ENCODE assay signal across 1 cellular context in genomic region chr15:73437541-73438109, GRCh38.
TF ChIP-seq lines count a peak whose summit lies in the region.

No MANE protein-coding gene starts in this region.

TF ChIP-seq in GM23338, 12 proteins besides CTCF, POLR2A, EP300 and RAD21 (continued from another document):
- no peak for TF ChIP-seq ZNF462 (CRISPR knock-in tag; IDR thresholded peaks at IDR 0.05)
TF ChIP-seq in GM23338: peak in this region for 0.
